In the genomic region with DNA sequence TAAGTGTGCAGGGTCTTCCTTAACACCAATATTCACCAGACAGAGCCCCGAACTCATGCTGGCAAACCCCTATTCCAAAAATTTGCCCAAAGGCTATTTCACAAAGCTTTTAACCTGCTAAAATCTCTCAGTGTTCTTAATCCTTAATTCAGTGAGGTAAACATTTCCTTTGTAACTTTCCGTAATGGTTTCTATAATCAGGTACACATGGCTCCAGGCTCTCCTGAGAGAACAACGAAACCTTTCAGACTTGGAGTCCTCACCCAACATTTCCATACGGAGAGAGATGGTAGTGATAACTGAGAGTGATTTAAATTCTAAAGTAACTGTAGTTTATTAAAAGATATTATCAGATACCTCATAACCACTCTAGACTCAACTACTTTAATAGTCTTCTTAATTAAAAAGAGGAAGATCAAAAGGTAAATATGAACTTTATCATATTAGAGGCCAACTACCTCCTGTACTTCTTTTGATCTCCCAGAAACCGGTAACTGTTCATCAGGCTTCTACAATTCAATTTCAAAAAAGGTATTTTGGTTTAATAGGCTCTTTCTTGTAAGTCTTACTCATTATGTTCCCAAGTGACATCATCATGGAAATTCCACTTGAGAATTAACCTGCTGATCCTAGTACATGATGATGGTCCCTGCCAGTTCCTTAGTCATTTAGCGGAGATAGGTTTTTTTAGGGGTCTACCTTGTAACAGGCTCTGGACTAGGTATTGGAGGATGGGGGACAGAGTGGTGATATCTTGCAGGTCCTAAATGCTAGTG, we compare ENCODE assay signal across 18 cellular contexts.
"Had no signal": no experiment of that assay in that cellular context is flagged by ENCODE, and none has a peak within 500 bp of the region (broad histone marks: within the 10 kb centered on the region; RNA-seq: fewer than 3 reads in every experiment).

No MANE protein-coding gene starts in this region.

- FAIRE-seq: endothelial cell of umbilical vein had no signal

- H3K27ac ChIP-seq: body of pancreas, coronary artery, transverse colon had no signal

- H3K4me3 ChIP-seq: body of pancreas, coronary artery, lung, transverse colon had no signal

- H3K4me1 ChIP-seq: body of pancreas, transverse colon had no signal

- H3K27me3 ChIP-seq: body of pancreas, transverse colon had no signal

- H3K9me3 ChIP-seq: body of pancreas, transverse colon had no signal

- DNase-seq: activated B cell treated with CpG ODN at 0.5 μM for 24 hours; activated CD4-positive, alpha-beta T cell treated with anti-CD3 and anti-CD28 coated beads for 48 hours; activated CD8-positive, alpha-beta T cell treated with anti-CD3 and anti-CD28 coated beads for 36 hours; activated effector memory CD4-positive, alpha-beta T cell treated with Interleukin-2 at 50 U/mL for 16 hours; activated T-cell treated with anti-CD3 and anti-CD28 coated beads, Interleukin-2, amount 50 U/mL, for 4 hours; body of pancreas; effector CD4-positive, alpha-beta T cell; immature natural killer cell; left colon; nucleus accumbens; posterior cingulate gyrus; stimulated activated CD4-positive, alpha-beta T cell treated with anti-CD3 and anti-CD28 coated beads, Interleukin-15, amount 100 ng/mL, for 24 hours; stimulated activated CD4-positive, alpha-beta T cell treated with anti-CD3 and anti-CD28 coated beads, Interleukin-4, amount 100 ng/mL, for 24 hours; stimulated activated naive CD4-positive, alpha-beta T cell; transverse colon had no signal
